8 cellular contexts compared by ENCODE assay signal in genomic region chr2:39408351-39409136, GRCh38. TPM values are rescaled to one million over a fixed set of nuclear protein-coding genes. Genes with fewer than 3 reads are reported as not detected.
DNase-seq lines count a peak whose midpoint lies in the region; ATAC-seq and TF ChIP-seq lines count a peak whose summit lies in the region.

No MANE protein-coding gene starts in this region.

- H3K4me3 ChIP-seq in OCI-LY3 (ENCODE audit: low read length) (peak overlapping the region; percentile 5; the same call in 1 of the 2 replicates), lower lobe of right lung (no peak overlapping the region)

- H3K4me1 ChIP-seq in OCI-LY3 (ENCODE audit: low read length) (peaks cover 34% of the 10 kb centered on the region), lower lobe of right lung (peaks cover 80% of the 10 kb centered on the region)

- H3K27ac ChIP-seq in OCI-LY3 (ENCODE audit: low read length) = no peak overlapping the region; the same call in 1 of the 2 replicates
- no peak overlapping the region for H3K27ac ChIP-seq in lower lobe of right lung

- H3K36me3 ChIP-seq in OCI-LY3 (replicated peaks; ENCODE audit: low read depth, low read length) (no peaks in the 10 kb centered on the region), lower lobe of right lung (no peaks in the 10 kb centered on the region)

- H3K4me2 ChIP-seq in OCI-LY3 (ENCODE audit: low read length) = peak overlapping the region; percentile 43

- peaks cover 76% of the 10 kb centered on the region for H3K4me1 Mint-ChIP-seq in osteocyte (ENCODE audit: unreplicated experiment)

- H3K27me3 ChIP-seq in OCI-LY3 (ENCODE audit: low read depth, low read length) (peaks cover 66% of the 10 kb centered on the region), lower lobe of right lung (ENCODE audit: low read depth) (no peaks in the 10 kb centered on the region)

- H4K20me1 ChIP-seq in OCI-LY3 (ENCODE audit: insufficient read depth, low read length) = peaks cover 34% of the 10 kb centered on the region

- no peaks in the 10 kb centered on the region for H3K9me3 ChIP-seq in OCI-LY3 (ENCODE audit: insufficient read depth, low read length)
- H3K9me3 ChIP-seq in lower lobe of right lung = no peaks in the 10 kb centered on the region

- no peak overlapping the region for H3K4me3 Mint-ChIP-seq in osteocyte (ENCODE audit: unreplicated experiment)

- no peak overlapping the region for H2AFZ ChIP-seq in OCI-LY3 (ENCODE audit: low read depth, low read length)

- no peaks in the 10 kb centered on the region for H3K9me3 Mint-ChIP-seq in osteocyte (ENCODE audit: unreplicated experiment)

- no peak for TF ChIP-seq CTCF in OCI-LY3 (IDR thresholded peaks at IDR 0.05; ENCODE audit: low read depth, low read length)
- no peak for TF ChIP-seq CTCF in osteocyte (IDR thresholded peaks at IDR 0.05)
- no peak for TF ChIP-seq CTCF in lower lobe of right lung (IDR thresholded peaks at IDR 0.05)

- intact Hi-C loops in lower lobe of right lung (cut with DNase I) = no loop called here

- H3K27me3 Mint-ChIP-seq in osteocyte (ENCODE audit: unreplicated experiment) = no peaks in the 10 kb centered on the region

- peak overlapping the region; percentile 13 for H3K27ac Mint-ChIP-seq in osteocyte (ENCODE audit: unreplicated experiment)

- H3K9ac ChIP-seq in OCI-LY3 (ENCODE audit: low read length) = no peak overlapping the region

- H3K79me2 ChIP-seq in OCI-LY3 (ENCODE audit: low read length) = no peaks in the 10 kb centered on the region

- ATAC-seq in GM18867 (IDR thresholded peaks at IDR 0.05; ENCODE audit: unreplicated experiment) (peak; percentile 79), HG02642 (IDR thresholded peaks at IDR 0.05; ENCODE audit: poor library complexity, unreplicated experiment) (peak; percentile 82), lower lobe of right lung (no peak)

- no peaks in the 10 kb centered on the region for H3K36me3 Mint-ChIP-seq in osteocyte (ENCODE audit: unreplicated experiment)

- DNase-seq in osteocyte (ENCODE audit: extremely low spot score, unreplicated experiment) (no peak), lower lobe of right lung (no peak), NCI-H82 (lab: John Stamatoyannopoulos, UW) (no peak), SHP77 (lab: John Stamatoyannopoulos, UW) (no peak), GOT3 (lab: John Stamatoyannopoulos, UW) (no peak)

RNA-seq across cellular contexts. Expression of gene MAP4K3, which starts 28.5 kb away (rescaled TPM):
- total RNA-seq in osteocyte = 35.0 and 47.9 TPM in 2 replicates
- total RNA-seq in lower lobe of right lung = 42.9 TPM

Comparison
In these comparisons a context has a peak if more than half of its experiments do, and no peak if none do; other contexts are left out.
1. ATAC-seq: peak in GM18867 (single experiment) and HG02642 (single experiment); none in lower lobe of right lung (0 of 2).